ENCODE assay signal across 23 cellular contexts in genomic region chr11:111726301-111726713, GRCh38. TPM values are rescaled to one million over a fixed set of nuclear protein-coding genes. Genes with fewer than 3 reads are reported as not detected.
DNase-seq lines count a peak whose midpoint lies in the region; ATAC-seq and TF ChIP-seq lines count a peak whose summit lies in the region.
"Had no signal": no experiment of that assay in that cellular context is flagged by ENCODE, and none has a peak within 500 bp of the region (broad histone marks: within the 10 kb centered on the region; RNA-seq: fewer than 3 reads in every experiment).

No MANE protein-coding gene starts in this region.

- H3K9me3 ChIP-seq in body of pancreas (no peaks in the 10 kb centered on the region), right lobe of liver (no peaks in the 10 kb centered on the region)
- H3K9me3 ChIP-seq: A549, Caco-2 had no signal

- TF ChIP-seq POLR2A in body of pancreas (IDR thresholded peaks at IDR 0.05): no peak
- TF ChIP-seq POLR2A in right lobe of liver (IDR thresholded peaks at IDR 0.05): peak; percentile 74

- H3K4me3 ChIP-seq in body of pancreas: no peak overlapping the region
- peak overlapping the region in 2 of 3 donors; percentile 16 to 55 for H3K4me3 ChIP-seq in right lobe of liver
- H3K4me3 ChIP-seq: A549 had no signal

- no peak overlapping the region for H3K27ac Mint-ChIP-seq in mesothelial cell of epicardium
- H3K27ac Mint-ChIP-seq: CD4-positive, alpha-beta T cell had no signal

- H3K27ac ChIP-seq in body of pancreas (peak overlapping the region in 2 of 4 donors; percentile 10 to 58), right lobe of liver (peak overlapping the region; percentile 83 to 99 (median 84)), temporal lobe (ENCODE audit: low read depth, low read length) (peak overlapping the region; percentile 2), substantia nigra (ENCODE audit: low read depth, low read length, poor library complexity, severe bottlenecking) (no peak overlapping the region)
- H3K27ac ChIP-seq: A549 had no signal

- peaks cover 30% of the 10 kb centered on the region for H3K36me3 Mint-ChIP-seq in mesothelial cell of epicardium

- peak; percentile 65 for DNase-seq in HuH-7 (ENCODE audit: low spot score)
- DNase-seq in body of pancreas: peak in 2 of 4 donors; percentile 37 to 42
- peak; percentile 88 to 95 (median 95) for DNase-seq in right lobe of liver
- DNase-seq in substantia nigra (lab: John Stamatoyannopoulos, UW): no peak
- no peak for DNase-seq in activated gamma-delta T cell (lab: John Stamatoyannopoulos, UW)
- DNase-seq in nucleus accumbens (lab: John Stamatoyannopoulos, UW): no peak
- DNase-seq in mesothelial cell of epicardium (ENCODE audit: low spot score in 2 of 2, unreplicated experiment in 2 of 2): no peak
- DNase-seq: Caco-2; CD4-positive, alpha-beta T cell; GDM1; GOT3; IMR-90; Karpas-422; NCI-H1048; NCI-H1436; NCI-H2029 treated with DMSO at 0.1 percent for 48 hours; NCI-H2171; NCI-H510A; NCI-H748 treated with DMSO at 0.1 percent for 48 hours; NK-92 treated with Interleukin-12 subunit alpha and Interleukin-12 subunit beta, amount 100 ng/mL, for 24 hours had no signal

- peaks cover 22% of the 10 kb centered on the region for H3K4me1 Mint-ChIP-seq in mesothelial cell of epicardium

- no peak overlapping the region for H3K4me3 Mint-ChIP-seq in mesothelial cell of epicardium
- H3K4me3 Mint-ChIP-seq: CD4-positive, alpha-beta T cell had no signal

- H3K27me3 Mint-ChIP-seq in mesothelial cell of epicardium (ENCODE audit: low read depth): no peaks in the 10 kb centered on the region
- H3K27me3 Mint-ChIP-seq: CD4-positive, alpha-beta T cell had no signal

- intact Hi-C loops in body of pancreas (cut with DNase I): no loop called here
- intact Hi-C loops in right lobe of liver (cut with DNase I): no loop called here

- ATAC-seq in body of pancreas (peak; percentile 68), right lobe of liver (peak; percentile 69 to 81 (median 78))
- ATAC-seq: A549, Right ventricle myocardium inferior had no signal

- H3K27me3 ChIP-seq in body of pancreas (no peaks in the 10 kb centered on the region), right lobe of liver (no peaks in the 10 kb centered on the region)

- H3K9me3 Mint-ChIP-seq in mesothelial cell of epicardium: no peaks in the 10 kb centered on the region
- H3K9me3 Mint-ChIP-seq: CD4-positive, alpha-beta T cell had no signal

- no peak for TF ChIP-seq CTCF in body of pancreas (IDR thresholded peaks at IDR 0.05)
- no peak for TF ChIP-seq CTCF in right lobe of liver (IDR thresholded peaks at IDR 0.05)
- TF ChIP-seq CTCF in mesothelial cell of epicardium (IDR thresholded peaks at IDR 0.05; ENCODE audit: unreplicated experiment): no peak

- peaks cover 24% of the 10 kb centered on the region for H3K4me1 ChIP-seq in body of pancreas
- H3K4me1 ChIP-seq in right lobe of liver: peaks cover 3 to 49% (median 20%) of the 10 kb centered on the region in 4 donors
- H3K4me1 ChIP-seq: Caco-2 had no signal

- 19 to 46% methylated on average over 7 to 9 of the region's 9 CpGs for WGBS in body of pancreas, 2 donors
- WGBS in right lobe of liver (ENCODE audit: insufficient coverage, low coverage, low lambda C conversion rate, missing lambda C conversion rate): 18% methylated on average over 5 of the region's 9 CpGs

- peaks cover 7 to 24% of the 10 kb centered on the region in 2 donors for H3K36me3 ChIP-seq in body of pancreas (replicated peaks in 1 of 2; ENCODE audit: insufficient read depth in 1 of 2, low read depth in 2 of 2)
- peaks cover 0 to 35% (median 18%) of the 10 kb centered on the region in 4 donors for H3K36me3 ChIP-seq in right lobe of liver

RNA-seq across cellular contexts. Expression of gene PPP2R1B, which starts 39.9 kb away (rescaled TPM):
- total RNA-seq in body of pancreas (10 to 100 TPM; 24.7 to 41.5 TPM), right lobe of liver (100 to 1,000 TPM in 1 of 6 experiments, 10 to 100 TPM in 5; 44.5 to 150 (median 59.6) TPM), temporal lobe (18.9 TPM), mesothelial cell of epicardium (29.2 to 34.8 TPM (median 33.8 TPM) in 3 replicates)

Comparison
In these comparisons a context has a peak if more than half of its experiments do, and no peak if none do; other contexts are left out.
1. DNase-seq: peak in HuH-7 (single experiment) and right lobe of liver (3 of 3); none in substantia nigra (0 of 49), activated gamma-delta T cell (single experiment), nucleus accumbens (0 of 56) and mesothelial cell of epicardium (0 of 2).
2. H3K4me3 ChIP-seq: peak in right lobe of liver (2 of 3); none in body of pancreas (0 of 2).